Comparison of ENCODE assay signal across 13 cellular contexts in genomic region chr1:12521096-12521495, GRCh38.
A peak's percentile ranks its signal among the peaks of the same experiment; 100 is the strongest.
DNase-seq lines count a peak whose midpoint lies in the region; ATAC-seq and TF ChIP-seq lines count a peak whose summit lies in the region.
"Had no signal": no experiment of that assay in that cellular context is flagged by ENCODE, and none has a peak within 500 bp of the region (broad histone marks: within the 10 kb centered on the region; RNA-seq: fewer than 3 reads in every experiment).

No MANE protein-coding gene starts in this region.

- POLR2A ChIA-PET in WTC11 (lab: Charles Lee): no interaction called here
- POLR2A ChIA-PET in activated CD4-positive, alpha-beta memory T cell treated with anti-CD3 and anti-CD28 coated beads for 36 hours (lab: Charles Lee): no interaction called here

- H3K4me3 Mint-ChIP-seq in WTC11: no peak overlapping the region
- H3K4me3 Mint-ChIP-seq in activated CD4-positive, alpha-beta memory T cell treated with anti-CD3 and anti-CD28 coated beads for 36 hours: no peak overlapping the region

- no peaks in the 10 kb centered on the region for H3K79me2 ChIP-seq in GM23248 (ENCODE audit: insufficient read depth)

- H3K4me1 Mint-ChIP-seq in WTC11: peaks cover 2% of the 10 kb centered on the region; the same call in 1 of the 2 replicates
- peaks cover 20% of the 10 kb centered on the region for H3K4me1 Mint-ChIP-seq in activated CD4-positive, alpha-beta memory T cell treated with anti-CD3 and anti-CD28 coated beads for 36 hours (ENCODE audit: low read depth)

- TF ChIP-seq CTCF in WTC11 (IDR thresholded peaks at IDR 0.05): no peak
- TF ChIP-seq CTCF in vagina (IDR thresholded peaks at IDR 0.05): no peak

- H3F3A ChIP-seq in GM23248 (ENCODE audit: insufficient read depth): 0 out of 2 replicates have a peak, but pooled peaks cover 6% of the 10 kb centered on the region

- 0 out of 2 replicates have a peak, but pooled peaks cover 4% of the 10 kb centered on the region for H3K27me3 Mint-ChIP-seq in WTC11 (ENCODE audit: low read depth)
- H3K27me3 Mint-ChIP-seq in activated CD4-positive, alpha-beta memory T cell treated with anti-CD3 and anti-CD28 coated beads for 36 hours: no peaks in the 10 kb centered on the region

- no peaks in the 10 kb centered on the region for H3K36me3 Mint-ChIP-seq in WTC11
- H3K36me3 Mint-ChIP-seq in activated CD4-positive, alpha-beta memory T cell treated with anti-CD3 and anti-CD28 coated beads for 36 hours: peaks cover 2% of the 10 kb centered on the region

- in situ Hi-C loops in GM23248 (cut with MboI): no loop called here

- DNase-seq in GM23248 (peak; percentile 19), WTC11 (ENCODE audit: low spot score) (no peak), islet precursor cell (peak; percentile 30), vagina (ENCODE audit: extremely low spot score in 2 of 2) (no peak), DMS114 treated with DMSO at 0.1 percent for 48 hours (lab: John Stamatoyannopoulos, UW; ENCODE audit: unreplicated experiment) (no peak), NCI-H2029 (lab: John Stamatoyannopoulos, UW) (no peak)
- no peak for DNase-seq in activated CD4-positive, alpha-beta memory T cell treated with anti-CD3 and anti-CD28 coated beads for 36 hours
- DNase-seq: EL, NCI-H1436, NCI-H2081 treated with DMSO at 0.1 percent for 48 hours, NCI-H526 had no signal

- H3K4me1 ChIP-seq in GM23248 (ENCODE audit: insufficient read depth) (peaks cover 8% of the 10 kb centered on the region), vagina (peaks cover 34% of the 10 kb centered on the region)

- no peaks in the 10 kb centered on the region for H4K20me1 ChIP-seq in GM23248 (ENCODE audit: insufficient read depth)
- H4K20me1 ChIP-seq: BLaER1 treated with 17β-estradiol and CSF1 and Interleukin-3, amounts not matched to agents 10 nM and 100 nM had no signal

- 15 to 25% methylated on average over 5 of the region's 5 CpGs for WGBS in GM23248 (ENCODE audit: low coverage in 1 of 2, low lambda C conversion rate in 2 of 2, missing lambda C conversion rate in 2 of 2), 2 experiments

- H3K9me3 Mint-ChIP-seq in WTC11: peaks cover 6% of the 10 kb centered on the region
- no peaks in the 10 kb centered on the region for H3K9me3 Mint-ChIP-seq in activated CD4-positive, alpha-beta memory T cell treated with anti-CD3 and anti-CD28 coated beads for 36 hours

- no peak overlapping the region; the same call in 1 of the 2 replicates for H2AFZ ChIP-seq in GM23248

- CTCF ChIA-PET in WTC11 (lab: Charles Lee): interaction anchor here (0.8 kb wide), 1 partner anchor 138 kb away, joined by 3 read pairs; no protein-coding TSS in a partner anchor
- CTCF ChIA-PET in activated CD4-positive, alpha-beta memory T cell treated with anti-CD3 and anti-CD28 coated beads for 36 hours (lab: Charles Lee): no interaction called here

- no peak for ATAC-seq in WTC11
- ATAC-seq: HCT116 had no signal

- H3K9me3 ChIP-seq in GM23248 (ENCODE audit: low read depth) (no peaks in the 10 kb centered on the region), vagina (no peaks in the 10 kb centered on the region)
- H3K9me3 ChIP-seq: BLaER1 treated with 17β-estradiol and CSF1 and Interleukin-3, amounts not matched to agents 10 nM and 100 nM had no signal

- no peak for TF ChIP-seq POLR2A in vagina (IDR thresholded peaks at IDR 0.05)

- H3K9me2 ChIP-seq in GM23248 (ENCODE audit: insufficient read depth): no peaks in the 10 kb centered on the region

- H3K27me3 ChIP-seq in GM23248 (replicated peaks; ENCODE audit: insufficient read depth) (no peaks in the 10 kb centered on the region), vagina (no peaks in the 10 kb centered on the region)
- H3K27me3 ChIP-seq: BLaER1 treated with 17β-estradiol and CSF1 and Interleukin-3, amounts not matched to agents 10 nM and 100 nM had no signal

- no peak overlapping the region for H3K4me2 ChIP-seq in GM23248 (ENCODE audit: unreplicated experiment)
- H3K4me2 ChIP-seq: BLaER1 treated with 17β-estradiol and CSF1 and Interleukin-3, amounts not matched to agents 10 nM and 100 nM had no signal

- no peak overlapping the region for H3K27ac ChIP-seq in GM23248
- peak overlapping the region; percentile 14 for H3K27ac ChIP-seq in vagina
- H3K27ac ChIP-seq: BLaER1 treated with 17β-estradiol and CSF1 and Interleukin-3, amounts not matched to agents 10 nM and 100 nM had no signal

- H3K36me3 ChIP-seq in GM23248 (ENCODE audit: low read depth) (no peaks in the 10 kb centered on the region), vagina (no peaks in the 10 kb centered on the region)
- H3K36me3 ChIP-seq: BLaER1 treated with 17β-estradiol and CSF1 and Interleukin-3, amounts not matched to agents 10 nM and 100 nM had no signal

- H3K27ac Mint-ChIP-seq in WTC11: peak overlapping the region; percentile 29; the same call in 1 of the 2 replicates
- H3K27ac Mint-ChIP-seq in activated CD4-positive, alpha-beta memory T cell treated with anti-CD3 and anti-CD28 coated beads for 36 hours: no peak overlapping the region

- intact Hi-C loops in vagina (cut with DNase I): no loop called here
- intact Hi-C loops in activated CD4-positive, alpha-beta memory T cell treated with anti-CD3 and anti-CD28 coated beads for 36 hours (cut with micrococcal nuclease): no loop called here

- H3K4me3 ChIP-seq in GM23248 (no peak overlapping the region), vagina (no peak overlapping the region)
- H3K4me3 ChIP-seq: BLaER1 treated with 17β-estradiol and CSF1 and Interleukin-3, amounts not matched to agents 10 nM and 100 nM had no signal

- H3K9ac ChIP-seq in GM23248: no peak overlapping the region
- H3K9ac ChIP-seq: BLaER1 treated with 17β-estradiol and CSF1 and Interleukin-3, amounts not matched to agents 10 nM and 100 nM had no signal

TF ChIP-seq in WTC11, 78 proteins besides CTCF, POLR2A, EP300 and RAD21 (continues in another document):
- TF ChIP-seq USF1 (CRISPR knock-in tag; IDR thresholded peaks at IDR 0.05): no peak
- TF ChIP-seq MXD4 (CRISPR knock-in tag; IDR thresholded peaks at IDR 0.05; ENCODE audit: borderline replicate concordance): no peak
- TF ChIP-seq ZNF396 (CRISPR knock-in tag; IDR thresholded peaks at IDR 0.05; ENCODE audit: borderline replicate concordance): no peak
- TF ChIP-seq ZNF219 (CRISPR knock-in tag; IDR thresholded peaks at IDR 0.05; ENCODE audit: borderline replicate concordance): no peak
- TF ChIP-seq, protein P1, sequence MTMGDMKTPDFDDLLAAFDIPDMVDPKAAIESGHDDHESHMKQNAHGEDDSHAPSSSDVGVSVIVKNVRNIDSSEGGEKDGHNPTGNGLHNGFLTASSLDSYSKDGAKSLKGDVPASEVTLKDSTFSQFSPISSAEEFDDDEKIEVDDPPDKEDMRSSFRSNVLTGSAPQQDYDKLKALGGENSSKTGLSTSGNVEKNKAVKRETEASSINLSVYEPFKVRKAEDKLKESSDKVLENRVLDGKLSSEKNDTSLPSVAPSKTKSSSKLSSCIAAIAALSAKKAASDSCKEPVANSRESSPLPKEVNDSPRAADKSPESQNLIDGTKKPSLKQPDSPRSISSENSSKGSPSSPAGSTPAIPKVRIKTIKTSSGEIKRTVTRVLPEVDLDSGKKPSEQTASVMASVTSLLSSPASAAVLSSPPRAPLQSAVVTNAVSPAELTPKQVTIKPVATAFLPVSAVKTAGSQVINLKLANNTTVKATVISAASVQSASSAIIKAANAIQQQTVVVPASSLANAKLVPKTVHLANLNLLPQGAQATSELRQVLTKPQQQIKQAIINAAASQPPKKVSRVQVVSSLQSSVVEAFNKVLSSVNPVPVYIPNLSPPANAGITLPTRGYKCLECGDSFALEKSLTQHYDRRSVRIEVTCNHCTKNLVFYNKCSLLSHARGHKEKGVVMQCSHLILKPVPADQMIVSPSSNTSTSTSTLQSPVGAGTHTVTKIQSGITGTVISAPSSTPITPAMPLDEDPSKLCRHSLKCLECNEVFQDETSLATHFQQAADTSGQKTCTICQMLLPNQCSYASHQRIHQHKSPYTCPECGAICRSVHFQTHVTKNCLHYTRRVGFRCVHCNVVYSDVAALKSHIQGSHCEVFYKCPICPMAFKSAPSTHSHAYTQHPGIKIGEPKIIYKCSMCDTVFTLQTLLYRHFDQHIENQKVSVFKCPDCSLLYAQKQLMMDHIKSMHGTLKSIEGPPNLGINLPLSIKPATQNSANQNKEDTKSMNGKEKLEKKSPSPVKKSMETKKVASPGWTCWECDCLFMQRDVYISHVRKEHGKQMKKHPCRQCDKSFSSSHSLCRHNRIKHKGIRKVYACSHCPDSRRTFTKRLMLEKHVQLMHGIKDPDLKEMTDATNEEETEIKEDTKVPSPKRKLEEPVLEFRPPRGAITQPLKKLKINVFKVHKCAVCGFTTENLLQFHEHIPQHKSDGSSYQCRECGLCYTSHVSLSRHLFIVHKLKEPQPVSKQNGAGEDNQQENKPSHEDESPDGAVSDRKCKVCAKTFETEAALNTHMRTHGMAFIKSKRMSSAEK (CRISPR knock-in tag; IDR thresholded peaks at IDR 0.05; ENCODE audit: borderline replicate concordance): no peak
- TF ChIP-seq ETV6 (CRISPR knock-in tag; IDR thresholded peaks at IDR 0.05): no peak
- no peak for TF ChIP-seq ESRRA (CRISPR knock-in tag; IDR thresholded peaks at IDR 0.05; ENCODE audit: borderline replicate concordance)
- TF ChIP-seq STAT6 (CRISPR knock-in tag; conservative IDR thresholded peaks at IDR 0.05; ENCODE audit: low read depth): no peak

Comparison
In these comparisons a context has a peak if more than half of its experiments do, and no peak if none do; other contexts are left out.
1. DNase-seq: peak in GM23248 (single experiment) and islet precursor cell (single experiment); none in WTC11 (single experiment), vagina (0 of 2), activated CD4-positive, alpha-beta memory T cell treated with anti-CD3 and anti-CD28 coated beads for 36 hours (single experiment), DMS114 treated with DMSO at 0.1 percent for 48 hours (single experiment) and NCI-H2029 (single experiment).